In the genomic region with DNA sequence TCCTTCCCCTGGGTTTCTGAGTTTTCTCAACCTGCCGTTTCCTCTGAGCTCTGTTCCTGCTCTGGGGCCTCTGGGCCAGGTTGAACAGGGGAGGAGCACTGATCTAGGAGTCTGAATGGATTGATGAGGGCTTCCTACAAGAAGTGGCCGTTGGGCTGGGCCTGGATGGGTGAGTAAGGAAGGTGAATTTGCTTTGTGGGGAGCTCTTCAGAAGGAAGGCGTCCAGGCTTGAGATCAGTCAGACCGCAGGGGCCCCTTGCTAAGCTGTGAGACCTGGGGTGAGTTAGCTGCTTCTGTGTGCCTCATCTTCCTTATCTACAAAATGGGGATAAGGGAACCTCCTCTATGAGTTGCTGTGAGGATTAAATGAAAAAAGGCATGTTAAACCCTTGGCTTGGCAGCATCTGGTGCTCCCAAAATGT, we compare ENCODE assay signal across 13 cellular contexts. TPM values are rescaled to one million over a fixed set of nuclear protein-coding genes. Genes with fewer than 3 reads are reported as not detected.
DNase-seq lines count a peak whose midpoint lies in the region; ATAC-seq and TF ChIP-seq lines count a peak whose summit lies in the region.
"Had no signal": no experiment of that assay in that cellular context is flagged by ENCODE, and none has a peak within 500 bp of the region (broad histone marks: within the 10 kb centered on the region; RNA-seq: fewer than 3 reads in every experiment).

No MANE protein-coding gene starts in this region.

- peak overlapping the region; percentile 96 for H4K91ac ChIP-seq in trophoblast cell (ENCODE audit: low read depth, low read length)

- H2BK5ac ChIP-seq in trophoblast cell (ENCODE audit: low read depth, low read length, poor library complexity) = peak overlapping the region; percentile 84

- H3K36me3 ChIP-seq in right atrium auricular region (peaks cover 8% of the 10 kb centered on the region), trophoblast cell (ENCODE audit: control insufficient read depth in 1 of 2, insufficient read depth in 2 of 2, low read length in 2 of 2) (no peaks in the 10 kb centered on the region)

- peaks cover 0 to 99% of the 10 kb centered on the region in 2 donors for H3K4me1 ChIP-seq in right atrium auricular region
- peaks cover 67 to 68% of the 10 kb centered on the region in 2 experiments for H3K4me1 ChIP-seq in trophoblast cell (ENCODE audit: control insufficient read depth in 1 of 2, insufficient read depth in 2 of 2, low read length in 2 of 2)

- H3K79me1 ChIP-seq in trophoblast cell (ENCODE audit: low read length) = peaks cover 66% of the 10 kb centered on the region

- H3K4ac ChIP-seq in trophoblast cell (ENCODE audit: low read depth, low read length) = peak overlapping the region; percentile 42

- H3K23ac ChIP-seq in trophoblast cell (ENCODE audit: low read length) = no peak overlapping the region

- H3K9me3 ChIP-seq in right atrium auricular region (no peaks in the 10 kb centered on the region), trophoblast cell (ENCODE audit: insufficient read depth, low read depth, low read length) (no peaks in the 10 kb centered on the region)

- H4K12ac ChIP-seq in trophoblast cell (ENCODE audit: low read depth, low read length) = no peak overlapping the region

- H3K27ac ChIP-seq in right atrium auricular region (peak overlapping the region; percentile 96), trophoblast cell (ENCODE audit: low read depth, low read length) (no peak overlapping the region)
- H3K27ac ChIP-seq: HL-60 had no signal

- H3K27me3 ChIP-seq in right atrium auricular region (no peaks in the 10 kb centered on the region), trophoblast cell (ENCODE audit: insufficient read depth, low read length) (no peaks in the 10 kb centered on the region)

- H3K4me2 ChIP-seq in trophoblast cell (ENCODE audit: low read length) = no peak overlapping the region

- ATAC-seq in left cardiac atrium = no peak

- H2AFZ ChIP-seq in trophoblast cell (ENCODE audit: insufficient read depth, low read length, poor library complexity) = no peak overlapping the region

- H3K79me2 ChIP-seq in trophoblast cell (ENCODE audit: control insufficient read depth, insufficient read depth, low read length, poor library complexity) = peaks cover 21% of the 10 kb centered on the region

- no peak overlapping the region for H3K9ac ChIP-seq in trophoblast cell (ENCODE audit: low read length)

- peak overlapping the region; percentile 42 for H3K18ac ChIP-seq in trophoblast cell (ENCODE audit: low read length)

- no peak overlapping the region for H3K4me3 ChIP-seq in right atrium auricular region
- no peak overlapping the region for H3K4me3 ChIP-seq in trophoblast cell (ENCODE audit: low read depth, low read length)

- H4K8ac ChIP-seq in trophoblast cell (ENCODE audit: low read depth, low read length) = peak overlapping the region; percentile 28

- H3K14ac ChIP-seq in trophoblast cell (ENCODE audit: low read length) = peak overlapping the region; percentile 89

- no CpG with 5 or more reads among the region's 4 CpGs for WGBS in trophoblast cell (ENCODE audit: extremely low coverage, insufficient coverage, insufficient read length)

- no peak for TF ChIP-seq CTCF in right atrium auricular region (IDR thresholded peaks at IDR 0.05)

- peak overlapping the region; percentile 96 for H2AK5ac ChIP-seq in trophoblast cell (ENCODE audit: low read length)

- DNase-seq in right atrium auricular region (ENCODE audit: low spot score) (no peak), left cardiac atrium (no peak), glomerular visceral epithelial cell (ENCODE audit: extremely low spot score) (peak; percentile 50), trophoblast cell (no peak), T-helper 1 cell (no peak), AG08395 (ENCODE audit: low spot score) (no peak), NAMALWA (ENCODE audit: low spot score) (no peak), Ammon's horn (ENCODE audit: low spot score) (no peak)
- DNase-seq: activated CD4-positive, alpha-beta T cell treated with anti-CD3 and anti-CD28 coated beads, Interleukin-2, amount 50 U/mL, for 48 hours; DMS79 treated with DMSO at 0.1 percent for 48 hours; hypothalamus; NCI-H2107 had no signal

- peak overlapping the region; percentile 87 for H2BK120ac ChIP-seq in trophoblast cell (ENCODE audit: insufficient read depth, low read length, poor library complexity)

- intact Hi-C loops in left cardiac atrium (cut with DNase I) = no loop called here

- H2BK12ac ChIP-seq in trophoblast cell (ENCODE audit: low read length) = peak overlapping the region; percentile 98

RNA-seq across cellular contexts. Expression of gene SYNPO, which starts 1.1 kb away (rescaled TPM):
- total RNA-seq in right atrium auricular region (100 to 1,000 TPM; 369 to 413 TPM), left cardiac atrium (100 to 1,000 TPM; 503 to 769 TPM)
- polyA plus RNA-seq in trophoblast cell (2013) = 52.3 and 58.9 TPM in 2 replicates

RNA-seq across cellular contexts. Expression of gene MYOZ3, which starts 21.7 kb away (rescaled TPM):
- total RNA-seq in right atrium auricular region = 1 to 10 TPM; 2.0 to 3.5 TPM
- total RNA-seq in left cardiac atrium = 1 to 10 TPM; 2.9 to 3.0 TPM
- polyA plus RNA-seq in trophoblast cell (2013) = 9.5 and 10.0 TPM in 2 replicates
